ENCODE assay signal across 15 cellular contexts in genomic region chr4:119087121-119087520, GRCh38. TPM values are rescaled to one million over a fixed set of nuclear protein-coding genes. Genes with fewer than 3 reads are reported as not detected.
A peak's percentile ranks its signal among the peaks of the same experiment; 100 is the strongest.
DNase-seq lines count a peak whose midpoint lies in the region; ATAC-seq, FAIRE-seq and TF ChIP-seq lines count a peak whose summit lies in the region.
"Had no signal": no experiment of that assay in that cellular context is flagged by ENCODE, and none has a peak within 500 bp of the region (broad histone marks: within the 10 kb centered on the region; RNA-seq: fewer than 3 reads in every experiment).

No MANE protein-coding gene starts in this region.

- POLR2A ChIA-PET in RWPE1 (lab: Yijun Ruan, JAX; ENCODE audit: low non-redundant PET) = no interaction called here

- CTCF ChIA-PET in RWPE1 (lab: Yijun Ruan, JAX) = interaction anchor here (0.6 to 1.5 kb wide), 11 partner anchors 15 to 382 kb away, joined by 3 to 10 read pairs (median 4); no protein-coding TSS in a partner anchor
- CTCF ChIA-PET in activated naive CD4-positive, alpha-beta T cell treated with anti-CD3 and anti-CD28 coated beads for 36 hours (lab: Charles Lee) = interaction anchor here (0.7 to 0.9 kb wide), 2 partner anchors 16 to 213 kb away, joined by 3 read pairs; a partner anchor contains a TSS

- no peaks in the 10 kb centered on the region for H3K27me3 Mint-ChIP-seq in activated naive CD4-positive, alpha-beta T cell treated with anti-CD3 and anti-CD28 coated beads for 36 hours (ENCODE audit: low read depth)

- WGBS in pancreas, 2 donors = 28 to 49% methylated on average over 3 of the region's 3 CpGs

- no peaks in the 10 kb centered on the region for H3K36me3 Mint-ChIP-seq in activated naive CD4-positive, alpha-beta T cell treated with anti-CD3 and anti-CD28 coated beads for 36 hours (ENCODE audit: low read depth)

- intact Hi-C loops in pancreas (cut with DNase I) = no loop called here
- intact Hi-C loops in activated naive CD4-positive, alpha-beta T cell treated with anti-CD3 and anti-CD28 coated beads for 36 hours (cut with micrococcal nuclease) = loop anchor here (2.0 kb wide), 1 partner anchor 200 kb away; no protein-coding TSS in a partner anchor

- no peaks in the 10 kb centered on the region for H3K27me3 ChIP-seq in pancreas
- H3K27me3 ChIP-seq: ascending aorta, testis had no signal

- no peaks in the 10 kb centered on the region for H3K4me1 ChIP-seq in pancreas
- H3K4me1 ChIP-seq: testis had no signal

- DNase-seq in COLO829 (ENCODE audit: low spot score) = peak; percentile 43
- no peak for DNase-seq in RWPE1 (ENCODE audit: low spot score)
- peak; percentile 35 for DNase-seq in fibroblast of peridontal ligament (ENCODE audit: extremely low read depth)
- DNase-seq in pancreas = no peak
- no peak for DNase-seq in cerebellum (ENCODE audit: low spot score)
- no peak for DNase-seq in NCI-H2081 treated with DMSO at 0.1 percent for 48 hours (lab: John Stamatoyannopoulos, UW)
- no peak for DNase-seq in activated naive CD4-positive, alpha-beta T cell treated with anti-CD3 and anti-CD28 coated beads for 36 hours
- DNase-seq: DMS153, NCI-H1105, NCI-H774, testis had no signal

- H3K27ac ChIP-seq in RWPE1 (no peak overlapping the region), pancreas (no peak overlapping the region)
- H3K27ac ChIP-seq: HL-60, testis had no signal

- no peaks in the 10 kb centered on the region for H3K9me3 ChIP-seq in pancreas
- H3K9me3 ChIP-seq: ascending aorta, testis had no signal

- no peak overlapping the region for H3K27ac Mint-ChIP-seq in activated naive CD4-positive, alpha-beta T cell treated with anti-CD3 and anti-CD28 coated beads for 36 hours

- ATAC-seq in pancreas (peak; percentile 70 to 89 (median 81)), GM19452 (IDR thresholded peaks at IDR 0.05; ENCODE audit: unreplicated experiment) (no peak)

- H3K4me3 ChIP-seq in pancreas = no peak overlapping the region
- H3K4me3 ChIP-seq: ascending aorta, testis had no signal

- no peak for FAIRE-seq in pancreas (lab: Jason Lieb, UNC)

- H3K9me3 Mint-ChIP-seq in activated naive CD4-positive, alpha-beta T cell treated with anti-CD3 and anti-CD28 coated beads for 36 hours = peaks cover 2% of the 10 kb centered on the region

- H3K4me1 Mint-ChIP-seq in activated naive CD4-positive, alpha-beta T cell treated with anti-CD3 and anti-CD28 coated beads for 36 hours (ENCODE audit: low read depth) = no peaks in the 10 kb centered on the region

- TF ChIP-seq CTCF in RWPE1 (conservative IDR thresholded peaks at IDR 0.05; ENCODE audit: low read depth) (peak; percentile 39), pancreas (IDR thresholded peaks at IDR 0.05) (peak in 2 of 4 donors; percentile 12 to 17)

- H3K4me3 Mint-ChIP-seq in activated naive CD4-positive, alpha-beta T cell treated with anti-CD3 and anti-CD28 coated beads for 36 hours = no peak overlapping the region

- no peaks in the 10 kb centered on the region for H3K36me3 ChIP-seq in pancreas
- H3K36me3 ChIP-seq: ascending aorta had no signal

RNA-seq across cellular contexts. Expression of gene MYOZ2, which starts 48.5 kb away (rescaled TPM):
- total RNA-seq in pancreas (under 1 TPM in 2 of 6 donors, not detected in 4; 0.06 to 0.43 TPM), cerebellum (not detected)
- polyA plus RNA-seq in pancreas = under 1 TPM; 0.16 to 0.23 TPM
- not detected for total RNA-seq in activated naive CD4-positive, alpha-beta T cell treated with anti-CD3 and anti-CD28 coated beads for 36 hours
- total RNA-seq: T-helper 2 cell treated with Interferon-gamma antibody and Interleukin-4, amounts not matched to agents 100 ng/mL and 5 ng/mL, for 36 hours had no signal

Comparison
In these comparisons a context has a peak if more than half of its experiments do, and no peak if none do; other contexts are left out.
1. DNase-seq: peak in COLO829 (single experiment) and fibroblast of peridontal ligament (single experiment); none in RWPE1 (single experiment), pancreas (0 of 6), cerebellum (single experiment), NCI-H2081 treated with DMSO at 0.1 percent for 48 hours (single experiment) and activated naive CD4-positive, alpha-beta T cell treated with anti-CD3 and anti-CD28 coated beads for 36 hours (single experiment).